10 cellular contexts compared by ENCODE assay signal in the genomic region with DNA sequence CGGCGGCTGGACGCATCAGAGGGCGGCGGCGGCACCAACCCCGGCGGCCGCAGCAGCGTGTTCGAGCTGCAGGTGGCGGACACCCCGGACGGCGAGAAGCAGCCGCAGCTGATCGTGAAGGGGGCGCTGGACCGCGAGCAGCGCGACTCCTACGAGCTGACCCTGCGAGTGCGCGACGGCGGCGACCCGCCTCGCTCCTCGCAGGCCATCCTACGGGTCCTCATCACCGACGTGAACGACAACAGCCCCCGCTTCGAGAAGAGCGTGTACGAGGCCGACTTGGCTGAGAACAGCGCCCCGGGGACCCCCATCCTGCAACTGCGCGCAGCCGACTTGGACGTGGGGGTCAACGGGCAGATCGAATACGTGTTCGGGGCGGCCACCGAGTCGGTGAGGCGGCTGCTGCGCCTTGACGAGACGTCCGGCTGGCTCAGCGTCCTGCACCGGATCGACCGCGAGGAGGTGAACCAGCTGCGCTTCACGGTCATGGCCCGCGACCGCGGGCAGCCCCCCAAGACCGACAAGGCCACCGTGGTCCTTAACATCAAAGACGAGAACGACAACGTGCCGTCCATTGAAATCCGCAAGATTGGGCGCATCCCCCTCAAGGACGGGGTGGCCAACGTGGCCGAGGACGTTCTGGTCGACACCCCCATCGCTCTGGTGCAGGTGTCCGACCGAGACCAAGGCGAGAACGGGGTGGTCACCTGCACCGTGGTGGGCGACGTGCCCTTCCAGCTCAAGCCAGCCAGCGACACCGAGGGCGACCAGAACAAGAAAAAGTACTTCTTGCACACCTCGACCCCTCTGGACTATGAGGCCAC. TPM values are rescaled to one million over a fixed set of nuclear protein-coding genes. Genes with fewer than 3 reads are reported as not detected.
DNase-seq lines count a peak whose midpoint lies in the region; ATAC-seq and TF ChIP-seq lines count a peak whose summit lies in the region.
"Had no signal": no experiment of that assay in that cellular context is flagged by ENCODE, and none has a peak within 500 bp of the region (broad histone marks: within the 10 kb centered on the region; RNA-seq: fewer than 3 reads in every experiment).

No MANE protein-coding gene starts in this region.

- CTCF ChIA-PET in activated CD8-positive, alpha-beta memory T cell treated with anti-CD3 and anti-CD28 coated beads, Interleukin-2, amount 10 ng/mL, durations not matched to agents 7 days and 5 days (lab: Charles Lee) = no interaction called here

- 7 to 9% methylated on average over 95 of the region's 95 CpGs for WGBS in esophagus, 2 donors

- no peak for ATAC-seq in activated CD8-positive, alpha-beta memory T cell treated with anti-CD3 and anti-CD28 coated beads, Interleukin-2, amount 10 ng/mL, durations not matched to agents 7 days and 5 days
- ATAC-seq in GM21423 (IDR thresholded peaks at IDR 0.05; ENCODE audit: unreplicated experiment) = no peak

- H3K4me1 ChIP-seq in esophagus (ENCODE audit: control insufficient read depth in 2 of 2, insufficient read depth in 2 of 2, low read length in 1 of 2) = peaks cover 0 to 12% of the 10 kb centered on the region in 2 donors
- H3K4me1 ChIP-seq in mucosa of stomach (ENCODE audit: control insufficient read depth, insufficient read depth, low read length) = peaks cover 27% of the 10 kb centered on the region

- H3K4me3 ChIP-seq in esophagus (ENCODE audit: low read depth in 1 of 2, low read length in 2 of 2) (peak overlapping the region; percentile 63 to 88), mucosa of stomach (ENCODE audit: low read length) (no peak overlapping the region)

- H3K27me3 Mint-ChIP-seq in activated CD8-positive, alpha-beta memory T cell treated with anti-CD3 and anti-CD28 coated beads, Interleukin-2, amount 10 ng/mL, durations not matched to agents 7 days and 5 days = peaks cover 59% of the 10 kb centered on the region
- H3K27me3 Mint-ChIP-seq in type B pancreatic cell = peaks cover 5% of the 10 kb centered on the region

- DNase-seq in activated CD8-positive, alpha-beta memory T cell treated with anti-CD3 and anti-CD28 coated beads, Interleukin-2, amount 10 ng/mL, durations not matched to agents 7 days and 5 days = no peak
- no peak for DNase-seq in activated CD8-positive, alpha-beta memory T cell treated with anti-CD3 and anti-CD28 coated beads, Interleukin-2, amount 50 U/mL, for 4 hours
- DNase-seq in type B pancreatic cell (ENCODE audit: extremely low spot score, unreplicated experiment) (no peak), NCI-H2107 (lab: John Stamatoyannopoulos, UW) (no peak), NCI-H2227 treated with DMSO at 0.1 percent for 48 hours (lab: John Stamatoyannopoulos, UW) (no peak)
- DNase-seq: activated naive CD4-positive, alpha-beta T cell had no signal

- peaks cover 7% of the 10 kb centered on the region for H3K36me3 Mint-ChIP-seq in activated CD8-positive, alpha-beta memory T cell treated with anti-CD3 and anti-CD28 coated beads, Interleukin-2, amount 10 ng/mL, durations not matched to agents 7 days and 5 days
- H3K36me3 Mint-ChIP-seq in type B pancreatic cell = peaks cover 16% of the 10 kb centered on the region

- H3K27ac ChIP-seq in esophagus (ENCODE audit: low read depth in 2 of 2, low read length in 1 of 2) = peak overlapping the region in 1 of 2 donors; percentile 36

- peaks cover 19% of the 10 kb centered on the region for H3K4me1 Mint-ChIP-seq in activated CD8-positive, alpha-beta memory T cell treated with anti-CD3 and anti-CD28 coated beads, Interleukin-2, amount 10 ng/mL, durations not matched to agents 7 days and 5 days
- H3K4me1 Mint-ChIP-seq in type B pancreatic cell (ENCODE audit: unreplicated experiment) = peaks cover 32% of the 10 kb centered on the region

- H3K4me3 Mint-ChIP-seq in activated CD8-positive, alpha-beta memory T cell treated with anti-CD3 and anti-CD28 coated beads, Interleukin-2, amount 10 ng/mL, durations not matched to agents 7 days and 5 days = no peak overlapping the region
- peak overlapping the region; percentile 94 for H3K4me3 Mint-ChIP-seq in type B pancreatic cell

- no peaks in the 10 kb centered on the region for H3K9me3 Mint-ChIP-seq in activated CD8-positive, alpha-beta memory T cell treated with anti-CD3 and anti-CD28 coated beads, Interleukin-2, amount 10 ng/mL, durations not matched to agents 7 days and 5 days (ENCODE audit: low read depth)
- no peaks in the 10 kb centered on the region for H3K9me3 Mint-ChIP-seq in type B pancreatic cell

- peak overlapping the region; percentile 36 for H3K27ac Mint-ChIP-seq in activated CD8-positive, alpha-beta memory T cell treated with anti-CD3 and anti-CD28 coated beads, Interleukin-2, amount 10 ng/mL, durations not matched to agents 7 days and 5 days
- peak overlapping the region; percentile 84 for H3K27ac Mint-ChIP-seq in type B pancreatic cell

- H3K36me3 ChIP-seq in esophagus (ENCODE audit: control insufficient read depth in 2 of 2, insufficient read depth in 2 of 2, low read length in 1 of 2) (peaks cover 0 to 3% of the 10 kb centered on the region in 2 donors), mucosa of stomach (ENCODE audit: control insufficient read depth, insufficient read depth, low read length) (no peaks in the 10 kb centered on the region)

- H3K27me3 ChIP-seq in esophagus (ENCODE audit: control insufficient read depth in 1 of 2, insufficient read depth in 2 of 2, low read length in 2 of 2) = peaks cover 0 to 2% of the 10 kb centered on the region in 2 donors
- H3K27me3 ChIP-seq in mucosa of stomach (ENCODE audit: control insufficient read depth, insufficient read depth, low read length) = peaks cover 60% of the 10 kb centered on the region

- peaks cover 0 to 10% of the 10 kb centered on the region in 2 donors for H3K9me3 ChIP-seq in esophagus (ENCODE audit: control insufficient read depth in 2 of 2, insufficient read depth in 1 of 2, low read depth in 1 of 2, low read length in 1 of 2)
- no peaks in the 10 kb centered on the region for H3K9me3 ChIP-seq in mucosa of stomach (ENCODE audit: control insufficient read depth, low read length)

- peak overlapping the region; percentile 24 for H3K9ac ChIP-seq in mucosa of stomach (ENCODE audit: low read length)

- TF ChIP-seq CTCF in type B pancreatic cell (conservative IDR thresholded peaks at IDR 0.05) = peak; percentile 16

RNA-seq across cellular contexts. Expression of a gene that starts 2.1 kb away (rescaled TPM):
- total RNA-seq in activated CD8-positive, alpha-beta memory T cell treated with anti-CD3 and anti-CD28 coated beads, Interleukin-2, amount 10 ng/mL, durations not matched to agents 7 days and 5 days = not detected
- 1 to 10 TPM; 3.3 to 7.4 TPM for polyA plus RNA-seq in esophagus
- total RNA-seq in type B pancreatic cell (ENCODE audit: low replicate concordance) = 93.8 and 95.9 TPM in 2 replicates
- total RNA-seq: T-helper 1 cell treated with Interleukin-12 subunit alpha and Interleukin-12 subunit beta and Interleukin-4 antibody, amounts not matched to agents 30 ng/mL and 1 ng/mL, for 36 hours had no signal

Comparison
In these comparisons a context has a peak if more than half of its experiments do, and no peak if none do; other contexts are left out.
1. RNA of a gene that starts 2.1 kb away (total RNA-seq): 93.8 to 95.9 TPM in type B pancreatic cell; not detected in activated CD8-positive, alpha-beta memory T cell treated with anti-CD3 and anti-CD28 coated beads, Interleukin-2, amount 10 ng/mL, durations not matched to agents 7 days and 5 days; every median in the first group is over 10 times any median in the second.